7 cellular contexts compared by ENCODE assay signal in the genomic region with DNA sequence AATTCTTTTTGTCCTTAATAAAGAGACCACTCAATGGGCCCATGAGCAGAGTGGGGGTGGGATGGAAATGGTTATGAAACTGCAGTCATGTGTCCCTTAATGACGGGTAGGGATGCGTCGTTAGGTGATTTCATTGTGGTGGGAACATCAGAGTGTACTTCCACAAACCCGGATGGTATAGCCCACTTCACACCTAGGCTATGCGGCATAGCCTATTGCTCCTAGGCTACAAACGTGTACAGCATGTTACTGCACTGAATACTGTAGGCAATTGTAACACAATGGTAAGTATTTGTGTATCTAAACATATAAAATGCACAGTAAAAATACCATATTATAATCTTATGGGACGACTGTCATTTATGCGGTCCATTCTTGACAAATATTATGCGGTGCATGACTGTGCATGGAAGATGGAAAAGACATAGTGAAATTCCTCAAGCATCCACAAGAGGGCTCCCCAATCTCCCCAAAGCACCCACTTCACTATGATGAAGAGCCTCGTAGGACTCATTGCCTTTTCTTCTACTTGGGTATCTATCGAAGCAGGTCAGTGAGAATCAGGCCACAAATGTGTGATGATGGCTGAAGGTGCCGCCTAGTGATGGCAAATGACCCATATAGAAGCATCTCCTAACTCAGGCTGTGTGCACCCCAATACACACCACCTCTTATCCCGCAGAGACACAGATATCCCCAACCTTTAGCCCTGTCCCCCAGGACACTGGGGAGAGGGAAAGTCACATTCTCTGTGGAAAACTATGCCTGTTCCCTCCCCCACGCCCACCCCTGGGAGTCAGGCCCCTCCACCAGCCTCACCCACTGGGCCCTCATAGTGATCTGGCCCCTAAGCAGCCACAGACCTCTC. TPM values are rescaled to one million over a fixed set of nuclear protein-coding genes. Genes with fewer than 3 reads are reported as not detected.
DNase-seq lines count a peak whose midpoint lies in the region; ATAC-seq and TF ChIP-seq lines count a peak whose summit lies in the region.

No MANE protein-coding gene starts in this region.

- no peak overlapping the region for H2BK20ac ChIP-seq in IMR-90 (ENCODE audit: low read depth, low read length)

- H4K20me1 ChIP-seq in IMR-90 (ENCODE audit: insufficient read depth, low read length), result peaks cover 3% of the 10 kb centered on the region; the same call in 1 of the 2 replicates

- no peak overlapping the region for H3K4me2 ChIP-seq in IMR-90 (ENCODE audit: low read depth, low read length)

- intact Hi-C loops in IMR-90 (cut with micrococcal nuclease) (loop anchor here (5.0 to 10.0 kb wide), 2 partner anchors 52 to 111 kb away; no protein-coding TSS in a partner anchor), body of pancreas (cut with DNase I) (no loop called here), left colon (cut with DNase I, micrococcal nuclease) (no loop called here)

- H3K9me3 ChIP-seq in IMR-90 (ENCODE audit: control insufficient read depth, insufficient read depth, low read length) (peaks cover 4% of the 10 kb centered on the region), body of pancreas (no peaks in the 10 kb centered on the region), tibial nerve (peaks cover 0 to 9% (median 0%) of the 10 kb centered on the region in 4 donors)

- POLR2A ChIA-PET in IMR-90 (lab: Charles Lee; ENCODE audit: unreplicated experiment), result no interaction called here

- TF ChIP-seq RAD21 in IMR-90 (IDR thresholded peaks at IDR 0.05; ENCODE audit: low read length), result peak; percentile 67

- H3K18ac ChIP-seq in IMR-90 (ENCODE audit: low read depth, low read length), result no peak overlapping the region

- no peaks in the 10 kb centered on the region for H3K4me1 ChIP-seq in IMR-90 (ENCODE audit: control insufficient read depth, insufficient read depth, low read length)
- H3K4me1 ChIP-seq in body of pancreas, result no peaks in the 10 kb centered on the region
- no peaks in the 10 kb centered on the region for H3K4me1 ChIP-seq in tibial nerve

- no peak overlapping the region for H3K23ac ChIP-seq in IMR-90 (ENCODE audit: low read depth, low read length)

- in situ Hi-C loops in IMR-90 (cut with MboI; ENCODE audit: low sequenced_read_pairs), result no loop called here

- ATAC-seq in IMR-90 (ENCODE audit: low read depth) (peak; percentile 94), body of pancreas (peak; percentile 84), left colon (peak; percentile 90), HG03378 (IDR thresholded peaks at IDR 0.05; ENCODE audit: unreplicated experiment) (no peak)

- no peaks in the 10 kb centered on the region for H3K79me1 ChIP-seq in IMR-90 (ENCODE audit: low read depth in 1 of 2, low read length in 2 of 2)

- no peaks in the 10 kb centered on the region for H3K36me3 ChIP-seq in IMR-90 (ENCODE audit: control insufficient read depth, insufficient read depth, low read length)
- H3K36me3 ChIP-seq in body of pancreas (replicated peaks in 1 of 2; ENCODE audit: insufficient read depth in 1 of 2, low read depth in 2 of 2), result no peaks in the 10 kb centered on the region
- H3K36me3 ChIP-seq in tibial nerve, result no peaks in the 10 kb centered on the region

- no peak overlapping the region for H3K56ac ChIP-seq in IMR-90 (ENCODE audit: extremely low read depth, insufficient read depth, low read length)

- H4K5ac ChIP-seq in IMR-90 (ENCODE audit: low read depth, low read length), result no peak overlapping the region

- no peak overlapping the region for H4K8ac ChIP-seq in IMR-90 (ENCODE audit: low read depth in 2 of 2, low read length in 2 of 2)

- H3K9me1 ChIP-seq in IMR-90 (ENCODE audit: insufficient read depth, low read length), result no peaks in the 10 kb centered on the region

- H2BK15ac ChIP-seq in IMR-90 (ENCODE audit: low read depth, low read length), result no peak overlapping the region

- no CpG with 5 or more reads among the region's 14 CpGs for WGBS in IMR-90 (ENCODE audit: extremely low coverage in 2 of 2, insufficient read length in 1 of 2), 2 experiments
- 35 to 40% methylated on average over 13 to 14 of the region's 14 CpGs for WGBS in body of pancreas, 2 donors
- WGBS in tibial nerve, 2 donors, result 40 to 45% methylated on average over 14 of the region's 14 CpGs

- no peak overlapping the region for H2BK5ac ChIP-seq in IMR-90 (ENCODE audit: low read depth, low read length, poor library complexity, severe bottlenecking)

- no peak overlapping the region for H3K14ac ChIP-seq in IMR-90 (replicated peaks; ENCODE audit: low read depth, low read length)

- CTCF ChIA-PET in IMR-90 (lab: Yijun Ruan, JAX), result no interaction called here

- DNase-seq in ELF-1 (ENCODE audit: low read depth, low spot score) (peak; percentile 42), IMR-90 (peak; percentile 42), RPMI7951 (ENCODE audit: low read depth) (peak; percentile 44), body of pancreas (peak; percentile 28 to 33 (median 30)), left colon (no peak), tibial nerve (ENCODE audit: low spot score in 2 of 2) (no peak)

- BruUV-seq in IMR-90 (replicated peaks; lab: Mats Ljungman, UMichigan), result no TSS peak

- no peak overlapping the region for H3K4me3 ChIP-seq in IMR-90 (ENCODE audit: insufficient read depth, low read depth, low read length)
- H3K4me3 ChIP-seq in body of pancreas, result no peak overlapping the region
- no peak overlapping the region for H3K4me3 ChIP-seq in tibial nerve

- no peak overlapping the region for H3K4ac ChIP-seq in IMR-90 (ENCODE audit: low read depth, low read length)

- H2AFZ ChIP-seq in IMR-90 (replicated peaks; ENCODE audit: low read length, poor library complexity), result no peak overlapping the region

- no peak overlapping the region for H4K91ac ChIP-seq in IMR-90 (ENCODE audit: insufficient read depth, low read depth, low read length)

- no peak overlapping the region for H2AK5ac ChIP-seq in IMR-90 (ENCODE audit: low read depth, low read length)

- H2BK120ac ChIP-seq in IMR-90 (ENCODE audit: low read depth, low read length), result no peak overlapping the region

- TF ChIP-seq POLR2A in IMR-90 (IDR thresholded peaks at IDR 0.05; ENCODE audit: low read depth, low read length) (no peak), body of pancreas (IDR thresholded peaks at IDR 0.05) (no peak), tibial nerve (IDR thresholded peaks at IDR 0.05) (no peak)

- no peak for TF ChIP-seq EP300 in tibial nerve (IDR thresholded peaks at IDR 0.05)

- H2AK9ac ChIP-seq in IMR-90 (replicated peaks; ENCODE audit: low read depth, low read length, poor library complexity), result no peak overlapping the region

- dilution Hi-C loops in IMR-90 (cut with HindIII; ENCODE audit: low sequenced_read_pairs, unreplicated experiment), result no loop called here

- TF ChIP-seq CTCF in IMR-90 (conservative IDR thresholded peaks at IDR 0.05; ENCODE audit: low read depth, low read length), result peak; percentile 66
- peak; percentile 39 to 71 (median 64) for TF ChIP-seq CTCF in body of pancreas (IDR thresholded peaks at IDR 0.05)
- peak; percentile 38 to 60 (median 56) for TF ChIP-seq CTCF in tibial nerve (IDR thresholded peaks at IDR 0.05)

- H3K27me3 ChIP-seq in IMR-90 (ENCODE audit: control insufficient read depth, insufficient read depth, low read length) (peaks cover 60% of the 10 kb centered on the region), body of pancreas (peaks cover 0 to 16% of the 10 kb centered on the region in 2 donors), tibial nerve (peaks cover 0 to 74% of the 10 kb centered on the region in 2 donors)

- H3K9ac ChIP-seq in IMR-90 (ENCODE audit: low read depth, low read length), result no peak overlapping the region

- no peak overlapping the region for H3K27ac ChIP-seq in IMR-90 (ENCODE audit: insufficient read depth, low read length)
- H3K27ac ChIP-seq in body of pancreas, result no peak overlapping the region
- no peak overlapping the region for H3K27ac ChIP-seq in tibial nerve

TF ChIP-seq in IMR-90, 13 proteins besides CTCF, POLR2A, EP300 and RAD21:
- TF ChIP-seq MXI1 (IDR thresholded peaks at IDR 0.05; ENCODE audit: borderline replicate concordance, low read depth, low read length), result no peak
- TF ChIP-seq SMC3 (IDR thresholded peaks at IDR 0.05; ENCODE audit: low read depth, low read length), result peak; percentile 59
- TF ChIP-seq RFX5 (IDR thresholded peaks at IDR 0.05; ENCODE audit: low read depth, low read length), result no peak

RNA-seq across cellular contexts. Expression of a gene that starts 43.5 kb away (rescaled TPM):
- total RNA-seq in IMR-90 (2012; rRNA removed) (not detected in 2 replicates), body of pancreas (1 to 10 TPM in 1 of 2 donors, not detected in 1; 1.0 TPM), left colon (under 1 TPM; 0.34 to 0.56 TPM), tibial nerve (1 to 10 TPM in 3 of 4 donors, not detected in 1; 1.9 to 3.3 (median 2.1) TPM)
- not detected in 2 replicates for polyA plus RNA-seq in IMR-90 (2012; rRNA removed)
- polyA plus RNA-seq in IMR-90 (2012; cell fraction: cytosol; rRNA removed), result not detected in 2 replicates
- polyA plus RNA-seq in IMR-90 (2012; cell fraction: nucleus; rRNA removed; ENCODE audit: low replicate concordance), result not detected in 2 replicates
- not detected in 2 replicates for total RNA-seq in RPMI7951 (2014; rRNA removed; shearing (Covaris generic))

RNA-seq across cellular contexts. Expression of a gene that starts 45.0 kb away (rescaled TPM):
- total RNA-seq in IMR-90 (2012; rRNA removed) (4.7 and 5.2 TPM in 2 replicates), body of pancreas (10 to 100 TPM; 18.2 to 42.2 TPM), left colon (10 to 100 TPM; 58.9 to 87.0 TPM), tibial nerve (10 to 100 TPM in 2 of 4 donors, 1 to 10 TPM in 2; 8.6 to 19.5 (median 11.2) TPM)
- 14.5 and 16.3 TPM in 2 replicates for polyA plus RNA-seq in IMR-90 (2012; rRNA removed)
- polyA plus RNA-seq in IMR-90 (2012; cell fraction: cytosol; rRNA removed), result 5.8 and 9.8 TPM in 2 replicates
- polyA plus RNA-seq in IMR-90 (2012; cell fraction: nucleus; rRNA removed; ENCODE audit: low replicate concordance), result 73.8 and 152 TPM in 2 replicates
- 2.6 and 3.4 TPM in 2 replicates for total RNA-seq in RPMI7951 (2014; rRNA removed; shearing (Covaris generic))

RNA-seq across cellular contexts. Expression of a gene that starts 54.8 kb away (rescaled TPM):
- total RNA-seq in IMR-90 (2012; rRNA removed) (28.1 and 32.3 TPM in 2 replicates), body of pancreas (10 to 100 TPM in 1 of 2 donors, 1 to 10 TPM in 1; 4.3 to 29.8 TPM), left colon (10 to 100 TPM; 31.5 to 37.5 TPM), tibial nerve (10 to 100 TPM; 23.4 to 33.4 (median 29.9) TPM)
- polyA plus RNA-seq in IMR-90 (2012; rRNA removed), result 57.7 and 61.8 TPM in 2 replicates
- 31.1 and 78.7 TPM in 2 replicates for polyA plus RNA-seq in IMR-90 (2012; cell fraction: cytosol; rRNA removed)
- 33.3 and 43.6 TPM in 2 replicates for polyA plus RNA-seq in IMR-90 (2012; cell fraction: nucleus; rRNA removed; ENCODE audit: low replicate concordance)
- total RNA-seq in RPMI7951 (2014; rRNA removed; shearing (Covaris generic)), result 30.4 and 35.8 TPM in 2 replicates

RNA-seq across cellular contexts. Expression of a gene that starts 54.9 kb away (rescaled TPM):
- total RNA-seq in IMR-90 (2012; rRNA removed) (not detected in 2 replicates), body of pancreas (not detected), left colon (under 1 TPM in 1 of 2 donors, not detected in 1; 0.42 TPM), tibial nerve (under 1 TPM in 1 of 4 donors, not detected in 3; 0.60 TPM)
- 0.77 and 0.80 TPM in 2 replicates for polyA plus RNA-seq in IMR-90 (2012; rRNA removed)
- polyA plus RNA-seq in IMR-90 (2012; cell fraction: cytosol; rRNA removed), result 0.26 and 0.52 TPM in 2 replicates
- polyA plus RNA-seq in IMR-90 (2012; cell fraction: nucleus; rRNA removed; ENCODE audit: low replicate concordance), result 1.4 and 1.7 TPM in 2 replicates
- total RNA-seq in RPMI7951 (2014; rRNA removed; shearing (Covaris generic)), result 0.10 TPM in 1 of 2 replicates, not detected in the other

Comparison
In these comparisons a context has a peak if more than half of its experiments do, and no peak if none do; other contexts are left out.
1. DNase-seq: peak in ELF-1 (single experiment), IMR-90 (single experiment), RPMI7951 (single experiment) and body of pancreas (4 of 4); none in left colon (0 of 2) and tibial nerve (0 of 2).
2. Peak in every context shown above with its lines, with median percentiles within 50 percentile points of each other: CTCF ChIP-seq.